In the genomic region with DNA sequence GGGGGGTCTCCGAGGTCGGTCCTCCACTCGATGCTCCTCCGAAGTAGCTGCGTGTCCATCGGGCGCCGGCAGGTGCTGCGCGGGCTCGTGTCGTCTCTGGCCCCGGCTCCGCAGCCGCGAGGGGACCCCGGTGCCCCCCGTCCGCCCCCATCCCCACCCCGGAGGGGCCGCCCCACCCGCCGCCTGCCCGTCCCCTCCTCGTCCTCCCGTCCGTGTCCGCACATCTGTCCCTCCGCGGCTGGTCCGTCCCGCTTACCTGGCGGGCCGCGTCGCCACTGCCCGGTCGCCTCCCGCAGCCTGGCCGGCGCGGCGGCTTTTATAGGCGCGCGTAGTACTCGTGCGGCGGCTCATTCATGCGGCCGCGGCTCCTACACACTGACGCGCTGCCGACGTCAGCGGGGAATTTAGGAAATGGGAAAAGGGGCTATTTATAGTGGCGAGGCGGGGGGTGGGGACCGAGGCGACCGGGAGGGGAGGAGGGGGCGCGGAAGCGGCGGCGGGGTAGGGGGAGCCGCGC, we compare ENCODE assay signal across 8 cellular contexts. TPM values are rescaled to one million over a fixed set of nuclear protein-coding genes. Genes with fewer than 3 reads are reported as not detected.
DNase-seq lines count a peak whose midpoint lies in the region; ATAC-seq, FAIRE-seq and TF ChIP-seq lines count a peak whose summit lies in the region.

No MANE protein-coding gene starts in this region.

- H2BK120ac ChIP-seq in H1 (replicated peaks; ENCODE audit: low read depth, low read length) (no peak overlapping the region), trophoblast cell (ENCODE audit: insufficient read depth, low read length, poor library complexity) (no peak overlapping the region)

- TF ChIP-seq EP300 in H1 (IDR thresholded peaks at IDR 0.05; ENCODE audit: borderline replicate concordance in 1 of 2, low read depth in 2 of 2, low read length in 2 of 2) = no peak

- peak; percentile 54 for DNase-seq in G401 (ENCODE audit: low spot score)
- peak; percentile 23 to 37 for DNase-seq in NCI-H1930 (lab: John Stamatoyannopoulos, UW)
- peak in 1 of 2 experiments; percentile 55 for DNase-seq in H1 (ENCODE audit: low read depth in 1 of 2, low spot score in 2 of 2)
- DNase-seq in trophoblast cell = peak; percentile 66 to 85
- DNase-seq in middle frontal gyrus (ENCODE audit: extremely low spot score, low spot score) = no peak
- DNase-seq in retina = no peak

- no peak for ATAC-seq in GM18907 (IDR thresholded peaks at IDR 0.05; ENCODE audit: unreplicated experiment)
- no peak for ATAC-seq in HG03442 (IDR thresholded peaks at IDR 0.05; ENCODE audit: unreplicated experiment)

- H2AK5ac ChIP-seq in H1 (ENCODE audit: low read depth, low read length) (no peak overlapping the region), trophoblast cell (ENCODE audit: low read length) (no peak overlapping the region)

- WGBS in H1 (ENCODE audit: extremely low coverage in 1 of 2, insufficient coverage in 1 of 2, insufficient read length in 1 of 2, insufficient replicate concordance in 2 of 2, low coverage in 1 of 2, low lambda C conversion rate in 2 of 2, missing lambda C conversion rate in 1 of 2), 2 experiments = 4% methylated on average over 28 of the region's 69 CpGs; no CpG with 5 or more reads in 1 of the 2 experiments
- no CpG with 5 or more reads among the region's 69 CpGs for WGBS in trophoblast cell (ENCODE audit: extremely low coverage, insufficient coverage, insufficient read length)

- in situ Hi-C loops in G401 (cut with HindIII; ENCODE audit: low sequenced_read_pairs) = no loop called here

- H2BK12ac ChIP-seq in H1 (ENCODE audit: low read depth, low read length) (no peak overlapping the region), trophoblast cell (ENCODE audit: low read length) (no peak overlapping the region)

- H2AFZ ChIP-seq in H1 (ENCODE audit: low read length) (no peak overlapping the region), trophoblast cell (ENCODE audit: insufficient read depth, low read length, poor library complexity) (no peak overlapping the region)

- no peak overlapping the region for H4K5ac ChIP-seq in H1 (ENCODE audit: insufficient read length, low read depth, low read length)

- H3K27ac ChIP-seq in H1 (ENCODE audit: low read depth, low read length) (no peak overlapping the region), trophoblast cell (ENCODE audit: low read depth, low read length) (no peak overlapping the region)

- H2BK5ac ChIP-seq in H1 (ENCODE audit: low read depth, low read length) (no peak overlapping the region), trophoblast cell (ENCODE audit: low read depth, low read length, poor library complexity) (no peak overlapping the region)

- H4K8ac ChIP-seq in H1 (ENCODE audit: extremely low read depth, insufficient read depth, low read length) (no peak overlapping the region), trophoblast cell (ENCODE audit: low read depth, low read length) (no peak overlapping the region)

- no peak for TF ChIP-seq RAD21 in H1 (IDR thresholded peaks at IDR 0.05 in 1 of 2, conservative IDR thresholded peaks at IDR 0.05 in 1 of 2; ENCODE audit: low read depth in 2 of 2, low read length in 2 of 2)

- no peak for TF ChIP-seq POLR2A in H1 (IDR thresholded peaks at IDR 0.05; ENCODE audit: control extremely low read depth in 1 of 2, low read depth in 2 of 2, low read length in 2 of 2)

- no peak overlapping the region for H2BK20ac ChIP-seq in H1 (ENCODE audit: low read length)

- TF ChIP-seq CTCF in H1 (IDR thresholded peaks at IDR 0.05; ENCODE audit: control extremely low read depth in 1 of 3, insufficient read depth in 1 of 3, low read depth in 1 of 3, low read length in 3 of 3) = no peak

- peaks cover 9% of the 10 kb centered on the region; the same call in 1 of the 2 replicates for H3K23me2 ChIP-seq in H1 (ENCODE audit: low read depth, low read length)

- H2BK15ac ChIP-seq in H1 (ENCODE audit: low read length) = no peak overlapping the region

- H3K56ac ChIP-seq in H1 (replicated peaks; ENCODE audit: insufficient read length, low read depth, low read length) = no peak overlapping the region

- no peaks in the 10 kb centered on the region for H3K9me3 ChIP-seq in H1 (ENCODE audit: insufficient read depth in 2 of 2, low read depth in 1 of 2, low read length in 1 of 2)
- H3K9me3 ChIP-seq in trophoblast cell (ENCODE audit: insufficient read depth, low read depth, low read length) = no peaks in the 10 kb centered on the region

- no peak overlapping the region for H3K9ac ChIP-seq in H1 (replicated peaks in 1 of 4; ENCODE audit: extremely low read depth in 1 of 4, low read depth in 3 of 4, low read length in 3 of 4)
- no peak overlapping the region for H3K9ac ChIP-seq in trophoblast cell (ENCODE audit: low read length)

- no peak overlapping the region for H3K4ac ChIP-seq in H1 (replicated peaks; ENCODE audit: insufficient read length, low read depth, low read length)
- H3K4ac ChIP-seq in trophoblast cell (ENCODE audit: low read depth, low read length) = no peak overlapping the region

- H3K79me1 ChIP-seq in H1 (ENCODE audit: low read depth, low read length) (no peaks in the 10 kb centered on the region), trophoblast cell (ENCODE audit: low read length) (peaks cover 4% of the 10 kb centered on the region)

- H3K4me3 ChIP-seq in H1 (ENCODE audit: extremely low read depth in 1 of 4, insufficient read depth in 2 of 4, low read depth in 3 of 4, low read length in 4 of 4) (peak overlapping the region in 1 of 4 experiments; percentile 54; a peak in 3 of 8 replicates), trophoblast cell (ENCODE audit: low read depth, low read length) (peak overlapping the region; percentile 28)

- H3K27me3 ChIP-seq in H1 (replicated peaks in 1 of 4; ENCODE audit: control insufficient read depth in 3 of 4, extremely low read depth in 1 of 4, insufficient read depth in 3 of 4, low read length in 3 of 4) (peaks cover 56 to 80% (median 76%) of the 10 kb centered on the region in 4 experiments), trophoblast cell (ENCODE audit: insufficient read depth, low read length) (peaks cover 39% of the 10 kb centered on the region)

- peaks cover 9 to 13% of the 10 kb centered on the region in 2 experiments for H4K20me1 ChIP-seq in H1 (replicated peaks in 1 of 2; ENCODE audit: control insufficient read depth in 1 of 2, insufficient read depth in 2 of 2, low read length in 2 of 2)

- no peak overlapping the region for H4K12ac ChIP-seq in trophoblast cell (ENCODE audit: low read depth, low read length)

- no peak overlapping the region for H3K23ac ChIP-seq in H1 (ENCODE audit: insufficient read length)
- no peak overlapping the region for H3K23ac ChIP-seq in trophoblast cell (ENCODE audit: low read length)

- FAIRE-seq in H1 (lab: Jason Lieb, UNC) = no peak

- H3K79me2 ChIP-seq in H1 (ENCODE audit: control insufficient read depth in 1 of 2, insufficient read depth in 2 of 2, low read length in 2 of 2) (no peaks in the 10 kb centered on the region), trophoblast cell (ENCODE audit: control insufficient read depth, insufficient read depth, low read length, poor library complexity) (no peaks in the 10 kb centered on the region)

- POLR2A ChIA-PET in H1 (lab: Charles Lee; ENCODE audit: partially characterized antibody) = interaction anchor here (0.8 kb wide), 1 partner anchor 11 kb away, joined by 3 read pairs; no protein-coding TSS in a partner anchor

- CTCF ChIA-PET in H1 (lab: Charles Lee; ENCODE audit: partially characterized antibody) = interaction anchor here (0.6 to 2.5 kb wide), 4 partner anchors 10 to 194 kb away, joined by 3 to 10 read pairs (median 4); no protein-coding TSS in a partner anchor

- no peak overlapping the region for H4K91ac ChIP-seq in H1 (replicated peaks; ENCODE audit: insufficient read length, low read length)
- H4K91ac ChIP-seq in trophoblast cell (ENCODE audit: low read depth, low read length) = no peak overlapping the region

- H3K18ac ChIP-seq in H1 (ENCODE audit: extremely low read depth, low read length) = no peak overlapping the region
- no peak overlapping the region for H3K18ac ChIP-seq in trophoblast cell (ENCODE audit: low read length)

- H3K14ac ChIP-seq in H1 (ENCODE audit: insufficient read length) (no peak overlapping the region), trophoblast cell (ENCODE audit: low read length) (no peak overlapping the region)

- H3K36me3 ChIP-seq in H1 (ENCODE audit: control insufficient read depth in 2 of 4, insufficient read depth in 4 of 4, low read length in 3 of 4) (peaks cover 0 to 5% (median 0%) of the 10 kb centered on the region in 4 experiments; a peak in 1 of 8 replicates), trophoblast cell (ENCODE audit: control insufficient read depth in 1 of 2, insufficient read depth in 2 of 2, low read length in 2 of 2) (no peaks in the 10 kb centered on the region)

- peaks cover 0 to 8% (median 5%) of the 10 kb centered on the region in 4 experiments; a peak in 5 of 7 replicates for H3K4me1 ChIP-seq in H1 (replicated peaks in 1 of 4; ENCODE audit: control insufficient read depth in 3 of 4, insufficient read depth in 4 of 4, low read length in 3 of 4)
- H3K4me1 ChIP-seq in trophoblast cell (ENCODE audit: control insufficient read depth in 1 of 2, insufficient read depth in 2 of 2, low read length in 2 of 2) = peaks cover 15 to 30% of the 10 kb centered on the region in 2 experiments

- H3K4me2 ChIP-seq in H1 (ENCODE audit: insufficient read depth in 1 of 2, low read depth in 2 of 2, low read length in 2 of 2) (peak overlapping the region; percentile 3 to 68), trophoblast cell (ENCODE audit: low read length) (peak overlapping the region; percentile 63)

RNA-seq across cellular contexts. Expression of a gene that starts 4.0 kb away (rescaled TPM):
- total RNA-seq in G401 (2014; rRNA removed; shearing (Covaris generic)) = 20.2 and 37.8 TPM in 2 replicates
- total RNA-seq in H1 (2021; fragmentation: NEBNext Ultra II Directional; extraction: Animal tissue kit (Norgen Biotek cat#: 25700)) = 0.09 and 0.19 TPM in 2 replicates
- polyA plus RNA-seq in H1 (2011; rRNA removed) = 0.06 and 0.11 TPM in 2 replicates
- polyA plus RNA-seq in H1 (2011; cell fraction: cytosol; rRNA removed) = 0.09 TPM
- polyA plus RNA-seq in H1 (2011; cell fraction: nucleus; rRNA removed) = 0.20 TPM
- polyA plus RNA-seq in H1 (2012, experiment 1 of 2) = 0.09 to 0.24 TPM (median 0.20 TPM) in 4 replicates
- polyA plus RNA-seq in H1 (2012, experiment 2 of 2) = 0.20 TPM
- polyA plus RNA-seq in H1 (2013, experiment 1 of 2) = 0.02 TPM
- 0.11 TPM for polyA plus RNA-seq in H1 (2013, experiment 2 of 2)
- polyA minus RNA-seq in H1 (2011; rRNA and poly(A)+ RNA removed) = 0.22 TPM in 1 of 2 replicates, not detected in the other
- polyA minus RNA-seq in H1 (2011; cell fraction: cytosol; rRNA and poly(A)+ RNA removed) = not detected
- polyA minus RNA-seq in H1 (2011; cell fraction: nucleus; rRNA and poly(A)+ RNA removed) = 0.30 TPM
- polyA plus RNA-seq in trophoblast cell (2013) = 1.4 and 1.7 TPM in 2 replicates

RNA-seq across cellular contexts. Expression of a gene that starts 9.1 kb away (rescaled TPM):
- 48.0 and 63.1 TPM in 2 replicates for total RNA-seq in G401 (2014; rRNA removed; shearing (Covaris generic))
- 14.9 and 15.3 TPM in 2 replicates for total RNA-seq in H1 (2021; fragmentation: NEBNext Ultra II Directional; extraction: Animal tissue kit (Norgen Biotek cat#: 25700))
- polyA plus RNA-seq in H1 (2011; rRNA removed) = 34.5 and 37.0 TPM in 2 replicates
- 24.4 TPM for polyA plus RNA-seq in H1 (2011; cell fraction: cytosol; rRNA removed)
- polyA plus RNA-seq in H1 (2011; cell fraction: nucleus; rRNA removed) = 22.7 TPM
- 17.7 to 21.4 TPM (median 18.6 TPM) in 4 replicates for polyA plus RNA-seq in H1 (2012, experiment 1 of 2)
- polyA plus RNA-seq in H1 (2012, experiment 2 of 2) = 42.5 TPM
- polyA plus RNA-seq in H1 (2013, experiment 1 of 2) = 23.4 TPM
- 23.8 TPM for polyA plus RNA-seq in H1 (2013, experiment 2 of 2)
- 18.9 TPM in 2 replicates for polyA minus RNA-seq in H1 (2011; rRNA and poly(A)+ RNA removed)
- 7.5 TPM for polyA minus RNA-seq in H1 (2011; cell fraction: cytosol; rRNA and poly(A)+ RNA removed)
- 5.2 TPM for polyA minus RNA-seq in H1 (2011; cell fraction: nucleus; rRNA and poly(A)+ RNA removed)
- 40.2 and 44.9 TPM in 2 replicates for polyA plus RNA-seq in trophoblast cell (2013)

RNA-seq across cellular contexts. Expression of a gene that starts 21.0 kb away (rescaled TPM):
- 48.8 and 56.7 TPM in 2 replicates for total RNA-seq in G401 (2014; rRNA removed; shearing (Covaris generic))
- 24.9 and 27.1 TPM in 2 replicates for total RNA-seq in H1 (2021; fragmentation: NEBNext Ultra II Directional; extraction: Animal tissue kit (Norgen Biotek cat#: 25700))
- 30.0 and 48.3 TPM in 2 replicates for polyA plus RNA-seq in H1 (2011; rRNA removed)
- polyA plus RNA-seq in H1 (2011; cell fraction: cytosol; rRNA removed) = 26.0 TPM
- 76.8 TPM for polyA plus RNA-seq in H1 (2011; cell fraction: nucleus; rRNA removed)
- 14.1 to 21.6 TPM (median 19.7 TPM) in 4 replicates for polyA plus RNA-seq in H1 (2012, experiment 1 of 2)
- polyA plus RNA-seq in H1 (2012, experiment 2 of 2) = 16.4 TPM
- 13.4 TPM for polyA plus RNA-seq in H1 (2013, experiment 1 of 2)
- polyA plus RNA-seq in H1 (2013, experiment 2 of 2) = 12.3 TPM
- 22.8 and 35.7 TPM in 2 replicates for polyA minus RNA-seq in H1 (2011; rRNA and poly(A)+ RNA removed)
- polyA minus RNA-seq in H1 (2011; cell fraction: cytosol; rRNA and poly(A)+ RNA removed) = 15.0 TPM
- polyA minus RNA-seq in H1 (2011; cell fraction: nucleus; rRNA and poly(A)+ RNA removed) = 34.4 TPM
- polyA plus RNA-seq in trophoblast cell (2013) = 15.0 and 15.8 TPM in 2 replicates

RNA-seq across cellular contexts. Expression of a gene that starts 25.8 kb away (rescaled TPM):
- total RNA-seq in G401 (2014; rRNA removed; shearing (Covaris generic)) = 65.0 and 65.6 TPM in 2 replicates
- 0.11 TPM in 1 of 2 replicates, not detected in the other for total RNA-seq in H1 (2021; fragmentation: NEBNext Ultra II Directional; extraction: Animal tissue kit (Norgen Biotek cat#: 25700))
- 0.09 and 0.11 TPM in 2 replicates for polyA plus RNA-seq in H1 (2011; rRNA removed)
- 0.10 TPM for polyA plus RNA-seq in H1 (2011; cell fraction: cytosol; rRNA removed)
- polyA plus RNA-seq in H1 (2011; cell fraction: nucleus; rRNA removed) = 0.07 TPM
- 0.11 to 0.17 TPM (median 0.14 TPM) in 3 of 4 replicates, not detected in the other for polyA plus RNA-seq in H1 (2012, experiment 1 of 2)
- 0.12 TPM for polyA plus RNA-seq in H1 (2012, experiment 2 of 2)
- 0.06 TPM for polyA plus RNA-seq in H1 (2013, experiment 1 of 2)
- polyA plus RNA-seq in H1 (2013, experiment 2 of 2) = 0.04 TPM
- polyA minus RNA-seq in H1 (2011; rRNA and poly(A)+ RNA removed) = 0.03 and 0.05 TPM in 2 replicates
- polyA minus RNA-seq in H1 (2011; cell fraction: cytosol; rRNA and poly(A)+ RNA removed) = not detected
- polyA minus RNA-seq in H1 (2011; cell fraction: nucleus; rRNA and poly(A)+ RNA removed) = not detected
- 0.55 and 0.57 TPM in 2 replicates for polyA plus RNA-seq in trophoblast cell (2013)

Comparison
In these comparisons a context has a peak if more than half of its experiments do, and no peak if none do; other contexts are left out.
1. DNase-seq: peak in G401 (single experiment), NCI-H1930 (2 of 2) and trophoblast cell (2 of 2); none in middle frontal gyrus (single experiment) and retina (single experiment).
2. RNA of a gene that starts 4.0 kb away (total RNA-seq): 20.2 to 37.8 TPM in G401; 0.09 to 0.19 TPM in H1; every median in the first group is over 10 times any median in the second.